13 cellular contexts compared by ENCODE assay signal in genomic region chr6:25486580-25486979, GRCh38.
"Had no signal": no experiment of that assay in that cellular context is flagged by ENCODE, and none has a peak within 500 bp of the region (broad histone marks: within the 10 kb centered on the region; RNA-seq: fewer than 3 reads in every experiment).

No MANE protein-coding gene starts in this region.

- H3K9me3 Mint-ChIP-seq: activated CD4-positive, alpha-beta memory T cell treated with anti-CD3 and anti-CD28 coated beads for 36 hours; natural killer cell had no signal

- H3K27me3 ChIP-seq: thyroid gland, vagina had no signal

- H3K27ac Mint-ChIP-seq: activated CD4-positive, alpha-beta memory T cell treated with anti-CD3 and anti-CD28 coated beads for 36 hours; natural killer cell had no signal

- H3K4me3 Mint-ChIP-seq: activated CD4-positive, alpha-beta memory T cell treated with anti-CD3 and anti-CD28 coated beads for 36 hours; natural killer cell had no signal

- H3K4me1 Mint-ChIP-seq: natural killer cell had no signal

- H3K4me1 ChIP-seq: vagina had no signal

- H3K9me3 ChIP-seq: mucosa of descending colon, thyroid gland, vagina had no signal

- H3K36me3 Mint-ChIP-seq: activated CD4-positive, alpha-beta memory T cell treated with anti-CD3 and anti-CD28 coated beads for 36 hours; natural killer cell had no signal

- H3K27ac ChIP-seq: coronary artery, thyroid gland, vagina had no signal

- H3K27me3 Mint-ChIP-seq: activated CD4-positive, alpha-beta memory T cell treated with anti-CD3 and anti-CD28 coated beads for 36 hours; progenitor cell of endocrine pancreas had no signal

- DNase-seq: activated CD4-positive, alpha-beta memory T cell treated with anti-CD3 and anti-CD28 coated beads for 36 hours; activated CD4-positive, alpha-beta T cell treated with anti-CD3 and anti-CD28 coated beads for 1 hour; activated naive CD4-positive, alpha-beta T cell treated with Interleukin-2 at 50 U/mL for 16 hours; central memory CD4-positive, alpha-beta T cell; effector CD4-positive, alpha-beta T cell; islet precursor cell; mucosa of descending colon; natural killer cell had no signal

- H3K36me3 ChIP-seq: thyroid gland, vagina had no signal

- H3K4me3 ChIP-seq: coronary artery, mucosa of descending colon, smooth muscle cell, thyroid gland, vagina had no signal
